In genomic region chr16:19685176-19685575, GRCh38 we compare ENCODE assay signal across 30 cellular contexts.
"Had no signal": no experiment of that assay in that cellular context is flagged by ENCODE, and none has a peak within 500 bp of the region (broad histone marks: within the 10 kb centered on the region; RNA-seq: fewer than 3 reads in every experiment).

No MANE protein-coding gene starts in this region.

- H3K9me3 ChIP-seq: Peyer's patch had no signal

- H3K4me1 ChIP-seq: Peyer's patch had no signal

- H3K27ac ChIP-seq: brain microvascular endothelial cell, Peyer's patch, WERI-Rb-1 had no signal

- H3K27me3 ChIP-seq: brain microvascular endothelial cell, Peyer's patch had no signal

- H3K4me3 ChIP-seq: Peyer's patch had no signal

- DNase-seq: activated CD4-positive, alpha-beta memory T cell treated with anti-CD3 and anti-CD28 coated beads, Interleukin-2, amount 10 ng/mL, durations not matched to agents 7 days and 5 days; activated CD4-positive, alpha-beta T cell treated with anti-CD3 and anti-CD28 coated beads for 1 hour; activated CD4-positive, alpha-beta T cell treated with anti-CD3 and anti-CD28 coated beads for 48 hours; activated CD4-positive, CD25-positive, alpha-beta regulatory T cell; activated CD8-positive, alpha-beta memory T cell treated with anti-CD3 and anti-CD28 coated beads for 24 hours; activated effector memory CD4-positive, alpha-beta T cell treated with anti-CD3 and anti-CD28 coated beads, Interleukin-2, amount 50 U/mL, for 16 hours; activated naive CD4-positive, alpha-beta T cell; activated naive CD4-positive, alpha-beta T cell treated with anti-CD3 and anti-CD28 coated beads, Interleukin-2, amount 50 U/mL, for 16 hours; activated naive CD8-positive, alpha-beta T cell treated with anti-CD3 and anti-CD28 coated beads for 36 hours; activated T-cell treated with anti-CD3 and anti-CD28 coated beads, Interleukin-2, amount 50 U/mL, for 1 hour; activated T-cell treated with anti-CD3 and anti-CD28 coated beads, Interleukin-2, amount 50 U/mL, for 72 hours; amniotic stem cell; aorta; brain microvascular endothelial cell; central memory CD4-positive, alpha-beta T cell; Karpas-422; NCI-H1048; NCI-H1105 treated with DMSO at 0.1 percent for 48 hours; NCI-H1436; NCI-H1694 treated with DMSO at 0.1 percent for 48 hours; NCI-H2029; NCI-H345; NCI-H524 treated with DMSO at 0.1 percent for 48 hours; PC-3; Peyer's patch; RPMI8226; SHP77 treated with DMSO at 0.1 percent for 48 hours; T1000; WERI-Rb-1 had no signal

- ATAC-seq: activated T-cell treated with anti-CD3 and anti-CD28 coated beads, Interleukin-2, amount 50 U/mL, for 72 hours; activated T-helper 17 cell treated with anti-CD3 and anti-CD28 coated beads, Interleukin-2, amount 50 U/mL, for 72 hours; PC-3 had no signal
